Comparison of ENCODE assay signal across 8 cellular contexts in genomic region chr3:125055165-125055912, GRCh38. TPM values are rescaled to one million over a fixed set of nuclear protein-coding genes. Genes with fewer than 3 reads are reported as not detected.
DNase-seq lines count a peak whose midpoint lies in the region; ATAC-seq and TF ChIP-seq lines count a peak whose summit lies in the region.

No MANE protein-coding gene starts in this region.

- H3K9me3 Mint-ChIP-seq in Calu3 (ENCODE audit: low read depth, unreplicated experiment), result no peaks in the 10 kb centered on the region

- TF ChIP-seq CTCF in Calu3 (IDR thresholded peaks at IDR 0.05; ENCODE audit: unreplicated experiment), result no peak

- no peak overlapping the region for H3K27ac Mint-ChIP-seq in Calu3 (ENCODE audit: unreplicated experiment)

- H3K4me3 Mint-ChIP-seq in Calu3 (ENCODE audit: low read depth, unreplicated experiment), result peak overlapping the region; percentile 58

- CTCF ChIA-PET in Calu3 (lab: Charles Lee), result no interaction called here

- TF ChIP-seq RAD21 in Ishikawa (IDR thresholded peaks at IDR 0.05; ENCODE audit: low read depth), result no peak

- ATAC-seq in GM21390 (IDR thresholded peaks at IDR 0.05; ENCODE audit: unreplicated experiment) (peak; percentile 24), left ventricle myocardium superior (no peak)

- H3K4me1 Mint-ChIP-seq in Calu3 (ENCODE audit: low read depth, unreplicated experiment), result peaks cover 15% of the 10 kb centered on the region

- TF ChIP-seq EP300 in Ishikawa (IDR thresholded peaks at IDR 0.05; ENCODE audit: borderline replicate concordance), result no peak

- H3K36me3 Mint-ChIP-seq in Calu3 (ENCODE audit: insufficient read depth, unreplicated experiment), result peaks cover 6% of the 10 kb centered on the region

- intact Hi-C loops in Calu3 (cut with micrococcal nuclease; ENCODE audit: unreplicated experiment) (loop anchor here (10.0 kb wide), 1 partner anchor 131 kb away; no protein-coding TSS in a partner anchor), left ventricle myocardium superior (cut with micrococcal nuclease) (no loop called here)

- peak; percentile 29 for DNase-seq in Calu3
- DNase-seq in activated effector memory CD4-positive, alpha-beta T cell treated with anti-CD3 and anti-CD28 coated beads, Interleukin-2, amount 50 U/mL, for 16 hours, result peak; percentile 76
- DNase-seq in left ventricle myocardium superior, result peak; percentile 63
- DNase-seq in skeletal muscle cell (ENCODE audit: low read depth), result no peak
- no peak for DNase-seq in NCI-H128 (lab: John Stamatoyannopoulos, UW; ENCODE audit: unreplicated experiment)
- no peak for DNase-seq in NOMO-1 treated with DMSO at 0.1 percent for 48 hours (lab: John Stamatoyannopoulos, UW; ENCODE audit: unreplicated experiment)

- peaks cover 80% of the 10 kb centered on the region for H3K27me3 Mint-ChIP-seq in Calu3 (ENCODE audit: unreplicated experiment)

- BruUV-seq in Calu3 (replicated peaks; lab: Mats Ljungman, UMichigan), result no TSS peak

- H3K4me3 ChIP-seq in skeletal muscle cell (ENCODE audit: low read depth, low read length), result peak overlapping the region; percentile 69

TF ChIP-seq in Ishikawa, 13 proteins besides CTCF, POLR2A, EP300 and RAD21:
- TF ChIP-seq REST (IDR thresholded peaks at IDR 0.05; ENCODE audit: low read depth), result no peak
- TF ChIP-seq CREB1 (IDR thresholded peaks at IDR 0.05; ENCODE audit: low read depth), result no peak
- no peak for TF ChIP-seq YY1 (IDR thresholded peaks at IDR 0.05; ENCODE audit: low read depth)
- no peak for TF ChIP-seq CEBPB (IDR thresholded peaks at IDR 0.05)
- peak; percentile 66; the same call in 1 of the 2 replicates for TF ChIP-seq ZBTB7A (IDR thresholded peaks at IDR 0.05; ENCODE audit: low read depth)
- no peak for TF ChIP-seq USF1 (IDR thresholded peaks at IDR 0.05)
- TF ChIP-seq EGR1 (IDR thresholded peaks at IDR 0.05), result no peak
- no peak for TF ChIP-seq TCF12 (IDR thresholded peaks at IDR 0.05; ENCODE audit: low read depth)
- TF ChIP-seq TEAD4 (IDR thresholded peaks at IDR 0.05), result no peak
- no peak for TF ChIP-seq FOXM1 (IDR thresholded peaks at IDR 0.05; ENCODE audit: borderline replicate concordance, low read depth)
- no peak for TF ChIP-seq NFIC (IDR thresholded peaks at IDR 0.05)
- peak; percentile 38; the same call in 1 of the 2 replicates for TF ChIP-seq MAX (IDR thresholded peaks at IDR 0.05)
- TF ChIP-seq TAF1 (IDR thresholded peaks at IDR 0.05; ENCODE audit: low read depth), result no peak

RNA-seq across cellular contexts. Expression of gene HEG1, which starts 0.5 kb away (rescaled TPM):
- total RNA-seq in Calu3 (2022) (0.51 and 0.97 TPM in 2 replicates), left ventricle myocardium superior (102 TPM)

Comparison
In these comparisons a context has a peak if more than half of its experiments do, and no peak if none do; other contexts are left out.
1. DNase-seq: peak in Calu3 (single experiment), activated effector memory CD4-positive, alpha-beta T cell treated with anti-CD3 and anti-CD28 coated beads, Interleukin-2, amount 50 U/mL, for 16 hours (single experiment) and left ventricle myocardium superior (single experiment); none in skeletal muscle cell (single experiment), NCI-H128 (single experiment) and NOMO-1 treated with DMSO at 0.1 percent for 48 hours (single experiment).
2. RNA of gene HEG1, which starts 0.5 kb away (total RNA-seq): 102 TPM in left ventricle myocardium superior (single experiment); 0.51 to 0.97 TPM in Calu3; every median in the first group is over 10 times any median in the second.